Comparison of ENCODE assay signal across 22 cellular contexts in the genomic region with DNA sequence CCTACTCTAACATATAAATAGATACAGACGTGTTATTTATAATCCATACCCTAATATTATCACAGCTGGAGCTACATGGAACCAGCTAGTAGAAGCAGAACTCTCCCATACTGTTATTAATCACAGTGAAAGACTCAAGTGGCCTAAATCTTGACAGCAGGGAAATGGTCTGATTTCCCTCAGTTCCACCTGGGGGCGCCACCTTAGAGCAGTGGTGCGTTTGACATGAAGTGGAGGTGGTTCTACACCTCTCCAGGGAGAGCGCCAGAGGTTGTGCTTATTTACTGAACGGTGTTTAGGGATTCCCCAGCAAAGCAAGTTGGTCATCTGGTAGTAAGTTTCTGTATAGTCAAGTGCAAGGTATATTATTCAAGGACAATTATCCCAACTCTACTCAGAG. TPM values are rescaled to one million over a fixed set of nuclear protein-coding genes. Genes with fewer than 3 reads are reported as not detected.
DNase-seq lines count a peak whose midpoint lies in the region; ATAC-seq and TF ChIP-seq lines count a peak whose summit lies in the region.
"Had no signal": no experiment of that assay in that cellular context is flagged by ENCODE, and none has a peak within 500 bp of the region (broad histone marks: within the 10 kb centered on the region; RNA-seq: fewer than 3 reads in every experiment).

No MANE protein-coding gene starts in this region.

- no peaks in the 10 kb centered on the region for H3F3A ChIP-seq in SK-N-SH (replicated peaks; ENCODE audit: insufficient read depth)

- H3K79me2 ChIP-seq in DND-41 (ENCODE audit: insufficient read depth, low read length), result peaks cover 4% of the 10 kb centered on the region; the same call in 1 of the 2 replicates
- H3K79me2 ChIP-seq in OCI-LY3 (ENCODE audit: low read length), result no peaks in the 10 kb centered on the region
- H3K79me2 ChIP-seq in SK-N-SH (ENCODE audit: insufficient read depth), result no peaks in the 10 kb centered on the region

- CTCF ChIA-PET in SK-N-SH (lab: Yijun Ruan, JAX), result interaction anchor here (0.9 to 7.0 kb wide), 5 partner anchors 13 to 48 kb away, joined by 3 to 42 read pairs (median 4); no protein-coding TSS in a partner anchor

- H3K4me2 ChIP-seq in DND-41 (ENCODE audit: insufficient read depth, low read length) (no peak overlapping the region), OCI-LY3 (ENCODE audit: low read length) (no peak overlapping the region), SK-N-SH (no peak overlapping the region)
- H3K4me2 ChIP-seq: smooth muscle cell had no signal

- H3K27ac ChIP-seq in DND-41 (ENCODE audit: low read length) (no peak overlapping the region), OCI-LY3 (ENCODE audit: low read length) (no peak overlapping the region), foreskin keratinocyte (no peak overlapping the region), SK-N-SH (ENCODE audit: low read depth in 2 of 2, low read length in 1 of 2) (no peak overlapping the region)
- H3K27ac ChIP-seq: adrenal gland, colonic mucosa had no signal

- H3K27me3 ChIP-seq in DND-41 (ENCODE audit: insufficient read depth, low read length, poor library complexity), result no peaks in the 10 kb centered on the region
- H3K27me3 ChIP-seq in OCI-LY3 (ENCODE audit: low read depth, low read length), result peaks cover 26% of the 10 kb centered on the region
- H3K27me3 ChIP-seq in foreskin keratinocyte, result peaks cover 11% of the 10 kb centered on the region
- no peaks in the 10 kb centered on the region; the same call in 1 of the 2 replicates for H3K27me3 ChIP-seq in SK-N-SH (ENCODE audit: insufficient read depth)
- H3K27me3 ChIP-seq: colonic mucosa had no signal

- WGBS in SK-N-SH (ENCODE audit: low lambda C conversion rate), result 32% methylated on average over 5 of the region's 5 CpGs

- no peaks in the 10 kb centered on the region; the same call in 1 of the 2 replicates for H4K20me1 ChIP-seq in DND-41 (ENCODE audit: insufficient read depth, low read length)
- no peaks in the 10 kb centered on the region for H4K20me1 ChIP-seq in OCI-LY3 (ENCODE audit: insufficient read depth, low read length)
- no peaks in the 10 kb centered on the region for H4K20me1 ChIP-seq in SK-N-SH (ENCODE audit: insufficient read depth)

- DNase-seq in DND-41 (no peak), GM13977 (ENCODE audit: low spot score) (no peak), foreskin keratinocyte (no peak), COLO668 (lab: John Stamatoyannopoulos, UW; ENCODE audit: unreplicated experiment) (no peak), SK-N-SH (no peak), ecto neural progenitor cell (ENCODE audit: low spot score) (no peak)
- DNase-seq in stimulated activated CD4-positive, alpha-beta T cell treated with anti-CD3 and anti-CD28 coated beads, Interleukin-1b, Interleukin-23, amount 100 ng/mL, for 48 hours, result no peak
- DNase-seq: activated CD4-positive, alpha-beta T cell treated with anti-CD3 and anti-CD28 coated beads, Interleukin-2, amount 10 ng/mL, durations not matched to agents 7 days and 5 days; activated effector memory CD4-positive, alpha-beta T cell treated with anti-CD3 and anti-CD28 coated beads, Interleukin-2, amount 50 U/mL, for 16 hours; adrenal gland; CD8-positive, alpha-beta memory T cell; colonic mucosa; NCI-H2029; stimulated activated CD4-positive, alpha-beta T cell treated with anti-CD3 and anti-CD28 coated beads, Interleukin-4, amount 100 ng/mL, for 1 hour; SW 1271; trophoblast cell had no signal

- TF ChIP-seq CTCF in DND-41 (IDR thresholded peaks at IDR 0.05; ENCODE audit: borderline replicate concordance, extremely low read depth, low read length, poor library complexity, severe bottlenecking), result peak; percentile 46
- TF ChIP-seq CTCF in GM13977 (IDR thresholded peaks at IDR 0.05; ENCODE audit: extremely low read depth, insufficient read depth, missing control alignments), result peak; percentile 33
- TF ChIP-seq CTCF in OCI-LY3 (IDR thresholded peaks at IDR 0.05; ENCODE audit: low read depth, low read length), result peak; percentile 19
- peak; percentile 20 for TF ChIP-seq CTCF in foreskin keratinocyte (conservative IDR thresholded peaks at IDR 0.05)
- no peak for TF ChIP-seq CTCF in SK-N-SH (IDR thresholded peaks at IDR 0.05)

- H2AFZ ChIP-seq in DND-41 (ENCODE audit: low read depth, low read length), result no peak overlapping the region
- no peak overlapping the region for H2AFZ ChIP-seq in OCI-LY3 (ENCODE audit: low read depth, low read length)
- no peak overlapping the region for H2AFZ ChIP-seq in SK-N-SH (ENCODE audit: low read depth)

- in situ Hi-C loops in GM13977 (cut with MboI; ENCODE audit: low pct_unique_long_range_greater_than_20kb, low sequenced_read_pairs, unreplicated experiment), result no loop called here

- POLR2A ChIA-PET in SK-N-SH (lab: Yijun Ruan, JAX), result no interaction called here

- no peaks in the 10 kb centered on the region for H3K9me3 ChIP-seq in DND-41 (ENCODE audit: insufficient read depth, low read length, severe bottlenecking)
- H3K9me3 ChIP-seq in OCI-LY3 (ENCODE audit: insufficient read depth, low read length), result no peaks in the 10 kb centered on the region
- no peaks in the 10 kb centered on the region for H3K9me3 ChIP-seq in SK-N-SH
- H3K9me3 ChIP-seq: adrenal gland, colonic mucosa had no signal

- H3K36me3 ChIP-seq in DND-41 (ENCODE audit: insufficient read depth, low read length) (peaks cover 94% of the 10 kb centered on the region), OCI-LY3 (replicated peaks; ENCODE audit: low read depth, low read length) (no peaks in the 10 kb centered on the region), SK-N-SH (replicated peaks in 1 of 2; ENCODE audit: control insufficient read depth in 1 of 2, insufficient read depth in 2 of 2, low read length in 1 of 2) (no peaks in the 10 kb centered on the region)
- H3K36me3 ChIP-seq: adrenal gland, colonic mucosa had no signal

- H3K9me2 ChIP-seq in SK-N-SH, result no peaks in the 10 kb centered on the region

- H3K4me3 ChIP-seq in DND-41 (ENCODE audit: low read depth in 1 of 2, low read length in 2 of 2) (no peak overlapping the region), OCI-LY3 (ENCODE audit: low read length) (no peak overlapping the region), SK-N-SH (ENCODE audit: low read depth in 2 of 2, low read length in 1 of 2) (no peak overlapping the region)
- H3K4me3 ChIP-seq: adrenal gland, colonic mucosa, smooth muscle cell had no signal

- no peak for TF ChIP-seq EP300 in SK-N-SH (IDR thresholded peaks at IDR 0.05; ENCODE audit: borderline replicate concordance in 1 of 2, low read depth in 1 of 2, low read length in 1 of 2)

- H3K9ac ChIP-seq in DND-41 (ENCODE audit: low read depth, low read length) (no peak overlapping the region), OCI-LY3 (ENCODE audit: low read length) (no peak overlapping the region), SK-N-SH (no peak overlapping the region)

- ATAC-seq in DND-41 (ENCODE audit: insufficient read depth, low read depth), result no peak
- ATAC-seq in foreskin keratinocyte, result no peak

- TF ChIP-seq RAD21 in SK-N-SH (IDR thresholded peaks at IDR 0.05; ENCODE audit: low read length), result no peak

- H3K4me1 ChIP-seq in DND-41 (ENCODE audit: insufficient read depth, low read length) (no peaks in the 10 kb centered on the region), OCI-LY3 (ENCODE audit: low read length) (peaks cover 15% of the 10 kb centered on the region), foreskin keratinocyte (no peaks in the 10 kb centered on the region), SK-N-SH (ENCODE audit: control insufficient read depth in 1 of 2, insufficient read depth in 2 of 2, low read depth in 1 of 2, low read length in 1 of 2) (no peaks in the 10 kb centered on the region)
- H3K4me1 ChIP-seq: adrenal gland, colonic mucosa had no signal

TF ChIP-seq in SK-N-SH, 30 proteins besides CTCF, POLR2A, EP300 and RAD21 (continues in another document):
- TF ChIP-seq PBX3 (IDR thresholded peaks at IDR 0.05) (no peak), CHD2 (IDR thresholded peaks at IDR 0.05; ENCODE audit: low read length, partially characterized antibody) (no peak), YY1 (IDR thresholded peaks at IDR 0.05; ENCODE audit: low read depth) (no peak), GATA2 (CRISPR knock-in tag; IDR thresholded peaks at IDR 0.05) (no peak), RFX5 (IDR thresholded peaks at IDR 0.05; ENCODE audit: low read length) (no peak), EZH2phosphoT487 (IDR thresholded peaks at IDR 0.05; ENCODE audit: borderline replicate concordance, low read depth) (no peak), TCF12 (IDR thresholded peaks at IDR 0.05) (no peak), SIN3A (IDR thresholded peaks at IDR 0.05; ENCODE audit: borderline replicate concordance, low read depth, low read length) (no peak), MEF2A (IDR thresholded peaks at IDR 0.05; ENCODE audit: borderline replicate concordance, low read depth) (no peak), SMC3 (IDR thresholded peaks at IDR 0.05; ENCODE audit: low read depth, low read length) (no peak), RCOR1 (IDR thresholded peaks at IDR 0.05; ENCODE audit: low read length) (no peak), ELF1 (IDR thresholded peaks at IDR 0.05) (no peak)
- TF ChIP-seq, protein P1, sequence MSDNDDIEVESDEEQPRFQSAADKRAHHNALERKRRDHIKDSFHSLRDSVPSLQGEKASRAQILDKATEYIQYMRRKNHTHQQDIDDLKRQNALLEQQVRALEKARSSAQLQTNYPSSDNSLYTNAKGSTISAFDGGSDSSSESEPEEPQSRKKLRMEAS (IDR thresholded peaks at IDR 0.05; ENCODE audit: low read depth), result no peak

RNA-seq across cellular contexts. Expression of gene DNTT, which starts 17.6 kb away (rescaled TPM):
- total RNA-seq in foreskin keratinocyte, result not detected in 2 replicates
- polyA plus RNA-seq in foreskin keratinocyte (not detected in 2 replicates), SK-N-SH (2012; rRNA removed) (not detected in 2 replicates)
- polyA plus RNA-seq in SK-N-SH (2012; cell fraction: cytosol; rRNA removed), result not detected in 2 replicates
- polyA plus RNA-seq in SK-N-SH (2012; cell fraction: nucleus; rRNA removed), result not detected in 2 replicates
- total RNA-seq: activated CD4-positive, alpha-beta T cell treated with anti-CD3 and anti-CD28 coated beads, Interleukin-2, amount 10 ng/mL, durations not matched to agents 7 days and 5 days; adrenal gland; CD8-positive, alpha-beta memory T cell; colonic mucosa; Daoy; lung microvascular endothelial cell; NCI-H460; smooth muscle cell had no signal
- polyA plus RNA-seq: adrenal gland; CD8-positive, alpha-beta memory T cell; keratinocyte; smooth muscle cell had no signal

RNA-seq across cellular contexts. Expression of gene OPALIN, which starts 37.0 kb away (rescaled TPM):
- total RNA-seq in foreskin keratinocyte, result not detected in 2 replicates
- polyA plus RNA-seq in foreskin keratinocyte (not detected in 2 replicates), SK-N-SH (2012; rRNA removed) (not detected in 2 replicates)
- not detected in 2 replicates for polyA plus RNA-seq in SK-N-SH (2012; cell fraction: cytosol; rRNA removed)
- polyA plus RNA-seq in SK-N-SH (2012; cell fraction: nucleus; rRNA removed), result not detected in 2 replicates
- total RNA-seq: activated CD4-positive, alpha-beta T cell treated with anti-CD3 and anti-CD28 coated beads, Interleukin-2, amount 10 ng/mL, durations not matched to agents 7 days and 5 days; adrenal gland; CD8-positive, alpha-beta memory T cell; colonic mucosa; Daoy; lung microvascular endothelial cell; NCI-H460; smooth muscle cell had no signal
- polyA plus RNA-seq: adrenal gland; CD8-positive, alpha-beta memory T cell; keratinocyte; smooth muscle cell had no signal

RNA-seq across cellular contexts. Expression of gene BLNK, which starts 50.5 kb away (rescaled TPM):
- not detected in 2 replicates for total RNA-seq in foreskin keratinocyte
- polyA plus RNA-seq in foreskin keratinocyte (0.06 TPM in 2 replicates), SK-N-SH (2012; rRNA removed) (not detected in 2 replicates)
- not detected in 2 replicates for polyA plus RNA-seq in SK-N-SH (2012; cell fraction: cytosol; rRNA removed)
- polyA plus RNA-seq in SK-N-SH (2012; cell fraction: nucleus; rRNA removed), result not detected in 2 replicates
- total RNA-seq: activated CD4-positive, alpha-beta T cell treated with anti-CD3 and anti-CD28 coated beads, Interleukin-2, amount 10 ng/mL, durations not matched to agents 7 days and 5 days; CD8-positive, alpha-beta memory T cell; Daoy; lung microvascular endothelial cell; NCI-H460 had no signal
- polyA plus RNA-seq: CD8-positive, alpha-beta memory T cell had no signal
